Comparison of ENCODE assay signal across 1 cellular context in the genomic region with DNA sequence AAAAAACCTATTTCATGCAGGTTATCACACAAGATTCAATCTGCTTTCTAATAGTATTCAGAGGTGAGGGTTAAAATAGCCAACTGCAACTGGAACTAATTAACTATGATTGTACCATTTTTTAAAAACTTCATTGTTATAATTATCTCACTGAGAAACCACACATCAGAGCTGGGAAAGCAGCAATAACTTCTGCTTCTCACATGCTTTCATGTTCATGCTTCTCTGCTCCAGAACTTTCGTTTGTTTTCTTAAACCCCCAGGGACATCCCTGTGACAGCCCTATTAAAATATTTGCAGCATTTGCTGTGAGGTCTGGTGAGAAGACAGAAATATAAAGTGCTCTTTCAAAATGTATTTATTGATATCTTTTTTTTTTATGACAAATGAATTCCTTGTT.
TF ChIP-seq lines count a peak whose summit lies in the region.

No MANE protein-coding gene starts in this region.

TF ChIP-seq in WTC11, 78 proteins besides CTCF, POLR2A, EP300 and RAD21 (continued from another document):
- TF ChIP-seq CBFB (CRISPR knock-in tag; IDR thresholded peaks at IDR 0.05; ENCODE audit: low read depth): no peak
- TF ChIP-seq, protein P1, sequence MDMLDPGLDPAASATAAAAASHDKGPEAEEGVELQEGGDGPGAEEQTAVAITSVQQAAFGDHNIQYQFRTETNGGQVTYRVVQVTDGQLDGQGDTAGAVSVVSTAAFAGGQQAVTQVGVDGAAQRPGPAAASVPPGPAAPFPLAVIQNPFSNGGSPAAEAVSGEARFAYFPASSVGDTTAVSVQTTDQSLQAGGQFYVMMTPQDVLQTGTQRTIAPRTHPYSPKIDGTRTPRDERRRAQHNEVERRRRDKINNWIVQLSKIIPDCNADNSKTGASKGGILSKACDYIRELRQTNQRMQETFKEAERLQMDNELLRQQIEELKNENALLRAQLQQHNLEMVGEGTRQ (CRISPR knock-in tag; IDR thresholded peaks at IDR 0.05): no peak
- no peak for TF ChIP-seq FOXK1 (CRISPR knock-in tag; IDR thresholded peaks at IDR 0.05)
- no peak for TF ChIP-seq RELA (CRISPR knock-in tag; IDR thresholded peaks at IDR 0.05; ENCODE audit: borderline replicate concordance)
